ENCODE assay signal across 1 cellular context in the genomic region with DNA sequence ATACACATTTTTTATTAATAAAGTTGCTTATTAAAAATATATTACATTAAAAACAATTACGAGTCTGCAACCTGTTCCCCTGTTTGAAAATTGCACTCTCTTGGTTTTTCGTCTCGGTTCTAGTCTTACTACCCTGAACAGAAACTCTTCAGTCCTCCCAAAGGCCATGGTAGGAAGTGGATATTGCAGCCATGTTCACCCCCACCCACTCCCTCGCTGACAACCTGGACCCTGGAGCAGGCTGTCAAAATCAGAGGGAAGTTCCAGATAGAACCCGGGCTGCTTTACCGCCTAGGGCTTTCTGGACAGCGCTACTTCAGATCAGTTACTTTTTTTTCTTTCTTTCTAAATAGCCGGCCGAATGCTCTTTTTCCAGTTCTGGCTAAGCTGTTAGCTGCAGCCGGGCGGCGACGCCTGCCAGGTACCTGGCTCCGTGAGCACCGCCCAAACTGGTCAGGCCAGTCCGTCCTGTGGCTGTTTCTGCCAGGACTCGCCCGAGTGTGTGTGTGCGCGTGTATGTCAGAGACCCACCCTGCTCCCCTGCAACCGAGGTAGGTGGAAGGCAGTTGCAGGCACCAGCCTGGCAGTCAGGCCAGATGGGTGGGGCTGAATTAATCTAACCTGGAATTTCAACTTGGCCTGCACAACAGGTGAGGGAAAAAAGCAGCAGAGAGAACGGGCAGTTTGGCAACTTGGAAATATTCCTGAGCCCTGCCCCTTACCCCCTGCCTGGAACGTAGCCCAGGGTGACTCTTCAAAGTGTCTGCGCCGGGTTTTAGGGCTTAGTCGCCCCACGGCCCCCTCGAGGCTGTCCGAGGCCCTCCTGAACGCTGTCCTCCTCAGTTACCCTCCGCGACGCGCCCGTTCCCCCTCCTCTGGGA.
TF ChIP-seq lines count a peak whose summit lies in the region.

No MANE protein-coding gene starts in this region.

TF ChIP-seq in endothelial cell of umbilical vein, 7 proteins besides CTCF, POLR2A, EP300 and RAD21:
- no peak for TF ChIP-seq MYC (IDR thresholded peaks at IDR 0.05; ENCODE audit: low read depth, low read length)
- TF ChIP-seq POLR2AphosphoS5 (IDR thresholded peaks at IDR 0.05; ENCODE audit: insufficient read depth, low read depth, low read length), result no peak
- TF ChIP-seq JUN (IDR thresholded peaks at IDR 0.05; ENCODE audit: borderline replicate concordance, insufficient read depth, insufficient read length, low read depth), result no peak
- TF ChIP-seq EZH2 (IDR thresholded peaks at IDR 0.05; ENCODE audit: borderline replicate concordance, low read depth, low read length, severe bottlenecking), result no peak
- TF ChIP-seq FOS (IDR thresholded peaks at IDR 0.05; ENCODE audit: borderline replicate concordance, insufficient read depth, low read length), result no peak
- no peak for TF ChIP-seq GATA2 (IDR thresholded peaks at IDR 0.05; ENCODE audit: insufficient read depth, insufficient read length, low read depth, low read length)
- TF ChIP-seq, protein P1, sequence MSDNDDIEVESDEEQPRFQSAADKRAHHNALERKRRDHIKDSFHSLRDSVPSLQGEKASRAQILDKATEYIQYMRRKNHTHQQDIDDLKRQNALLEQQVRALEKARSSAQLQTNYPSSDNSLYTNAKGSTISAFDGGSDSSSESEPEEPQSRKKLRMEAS (IDR thresholded peaks at IDR 0.05; ENCODE audit: insufficient read depth, insufficient read length), result no peak
